In genomic region chr6:3247255-3248146, GRCh38 we compare ENCODE assay signal across 8 cellular contexts. TPM values are rescaled to one million over a fixed set of nuclear protein-coding genes. Genes with fewer than 3 reads are reported as not detected.
DNase-seq lines count a peak whose midpoint lies in the region; ATAC-seq and TF ChIP-seq lines count a peak whose summit lies in the region.

No MANE protein-coding gene starts in this region.

- ATAC-seq in GM21390 (IDR thresholded peaks at IDR 0.05; ENCODE audit: unreplicated experiment), result no peak
- no peak for ATAC-seq in GM19397 (IDR thresholded peaks at IDR 0.05; ENCODE audit: unreplicated experiment)

- peak overlapping the region; percentile 31 to 52 for H3K4me3 ChIP-seq in ascending aorta
- peak overlapping the region; percentile 18 to 46 (median 42) for H3K4me3 ChIP-seq in sigmoid colon

- H3K36me3 ChIP-seq in ascending aorta (no peaks in the 10 kb centered on the region), sigmoid colon (no peaks in the 10 kb centered on the region)

- H3K27me3 ChIP-seq in ascending aorta (no peaks in the 10 kb centered on the region), sigmoid colon (no peaks in the 10 kb centered on the region)

- H3K4me1 ChIP-seq in ascending aorta (peaks cover 0 to 4% of the 10 kb centered on the region in 2 donors), sigmoid colon (peaks cover 0 to 33% (median 25%) of the 10 kb centered on the region in 4 donors)

- H3K27ac ChIP-seq in ascending aorta, result no peak overlapping the region
- peak overlapping the region; percentile 66 to 80 (median 76) for H3K27ac ChIP-seq in sigmoid colon

- TF ChIP-seq CTCF in ascending aorta (IDR thresholded peaks at IDR 0.05), result no peak
- TF ChIP-seq CTCF in sigmoid colon (IDR thresholded peaks at IDR 0.05), result no peak

- intact Hi-C loops in ascending aorta (cut with DNase I) (no loop called here), sigmoid colon (cut with DNase I) (loop anchor here (2.0 kb wide), 1 partner anchor 17 kb away; no protein-coding TSS in a partner anchor)

- no peak for TF ChIP-seq EP300 in sigmoid colon (IDR thresholded peaks at IDR 0.05)

- WGBS in sigmoid colon, 2 donors, result 30 to 49% methylated on average over 36 of the region's 36 CpGs

- DNase-seq in HK-2 (ENCODE audit: unreplicated experiment) (peak; percentile 18), ascending aorta (ENCODE audit: low spot score in 2 of 2) (no peak), hippocampal formation (lab: John Stamatoyannopoulos, UW) (peak; percentile 95), sigmoid colon (peak; percentile 91), NCI-H2107 treated with DMSO at 0.1 percent for 48 hours (lab: John Stamatoyannopoulos, UW; ENCODE audit: unreplicated experiment) (no peak)
- DNase-seq in stimulated activated CD4-positive, alpha-beta T cell treated with anti-CD3 and anti-CD28 coated beads, Interleukin-4, amount 100 ng/mL, for 4 hours, result no peak

- TF ChIP-seq POLR2A in sigmoid colon (IDR thresholded peaks at IDR 0.05), result no peak

- H3K9me3 ChIP-seq in ascending aorta (no peaks in the 10 kb centered on the region), sigmoid colon (no peaks in the 10 kb centered on the region)

RNA-seq across cellular contexts. Expression of gene PSMG4, which starts 11.2 kb away (rescaled TPM):
- total RNA-seq in ascending aorta (23.9 TPM), sigmoid colon (10 to 100 TPM; 26.4 to 39.0 (median 30.6) TPM)
- polyA plus RNA-seq in sigmoid colon, result 10 to 100 TPM; 14.6 to 30.1 (median 30.0) TPM

RNA-seq across cellular contexts. Expression of gene TUBB2B, which starts 20.0 kb away (rescaled TPM):
- total RNA-seq in ascending aorta (not detected), sigmoid colon (10 to 100 TPM; 12.7 to 24.9 (median 23.0) TPM)
- polyA plus RNA-seq in sigmoid colon, result 10 to 100 TPM in 1 of 3 donors, 1 to 10 TPM in 2; 2.3 to 11.2 (median 2.4) TPM

Comparison
In these comparisons a context has a peak if more than half of its experiments do, and no peak if none do; other contexts are left out.
1. DNase-seq: peak in HK-2 (single experiment), hippocampal formation (2 of 2) and sigmoid colon (single experiment); none in ascending aorta (0 of 2), NCI-H2107 treated with DMSO at 0.1 percent for 48 hours (single experiment) and stimulated activated CD4-positive, alpha-beta T cell treated with anti-CD3 and anti-CD28 coated beads, Interleukin-4, amount 100 ng/mL, for 4 hours (0 of 2).
2. H3K27ac ChIP-seq: peak in sigmoid colon (4 of 4); none in ascending aorta (0 of 2).
3. RNA of gene TUBB2B, which starts 20.0 kb away (total RNA-seq): 12.7 to 24.9 TPM in sigmoid colon; not detected in ascending aorta (single experiment); every median in the first group is over 10 times any median in the second.